Comparison of ENCODE assay signal across 8 cellular contexts in genomic region chr15:70140543-70141375, GRCh38. TPM values are rescaled to one million over a fixed set of nuclear protein-coding genes. Genes with fewer than 3 reads are reported as not detected.
DNase-seq lines count a peak whose midpoint lies in the region; ATAC-seq lines count a peak whose summit lies in the region.

No MANE protein-coding gene starts in this region.

- H3K9me3 Mint-ChIP-seq in activated T-helper 17 cell treated with anti-CD3 and anti-CD28 coated beads, Interleukin-2, amount 50 U/mL, for 72 hours: no peaks in the 10 kb centered on the region
- no peaks in the 10 kb centered on the region for H3K9me3 Mint-ChIP-seq in stimulated activated naive CD8-positive, alpha-beta T cell treated with anti-CD3 and anti-CD28 coated beads, Interleukin-15, Interleukin-2, amounts not matched to agents 100 ng/mL and 50 ng/mL, for 24 hours

- DNase-seq in EH (ENCODE audit: low read depth) (peak; percentile 25), LoVo (ENCODE audit: low spot score) (peak; percentile 19)

- H3K4me3 Mint-ChIP-seq in activated T-helper 17 cell treated with anti-CD3 and anti-CD28 coated beads, Interleukin-2, amount 50 U/mL, for 72 hours: peak overlapping the region; percentile 74
- H3K4me3 Mint-ChIP-seq in stimulated activated naive CD8-positive, alpha-beta T cell treated with anti-CD3 and anti-CD28 coated beads, Interleukin-15, Interleukin-2, amounts not matched to agents 100 ng/mL and 50 ng/mL, for 24 hours: peak overlapping the region; percentile 50

- H3K27me3 ChIP-seq in iPS-20b (ENCODE audit: insufficient read depth, low read length): peaks cover 30% of the 10 kb centered on the region; the same call in 1 of the 2 replicates

- peak overlapping the region; percentile 59 for H3K27ac ChIP-seq in iPS-20b (ENCODE audit: low read length)

- no peaks in the 10 kb centered on the region for H3K36me3 ChIP-seq in iPS-20b (ENCODE audit: insufficient read depth, low read depth, low read length)

- H3K4me1 ChIP-seq in iPS-20b (ENCODE audit: insufficient read depth, low read length): peaks cover 10% of the 10 kb centered on the region

- peak overlapping the region; percentile 42 for H3K4me3 ChIP-seq in iPS-20b (ENCODE audit: low read length)

- peaks cover 12% of the 10 kb centered on the region for H3K27me3 Mint-ChIP-seq in activated T-helper 17 cell treated with anti-CD3 and anti-CD28 coated beads, Interleukin-2, amount 50 U/mL, for 72 hours
- peaks cover 43% of the 10 kb centered on the region for H3K27me3 Mint-ChIP-seq in stimulated activated naive CD8-positive, alpha-beta T cell treated with anti-CD3 and anti-CD28 coated beads, Interleukin-15, Interleukin-2, amounts not matched to agents 100 ng/mL and 50 ng/mL, for 24 hours

- no peaks in the 10 kb centered on the region for H3K9me3 ChIP-seq in iPS-20b (ENCODE audit: insufficient read depth, low read depth, low read length)

- peaks cover 18% of the 10 kb centered on the region for H3K4me1 Mint-ChIP-seq in activated T-helper 17 cell treated with anti-CD3 and anti-CD28 coated beads, Interleukin-2, amount 50 U/mL, for 72 hours
- peaks cover 36% of the 10 kb centered on the region for H3K4me1 Mint-ChIP-seq in stimulated activated naive CD8-positive, alpha-beta T cell treated with anti-CD3 and anti-CD28 coated beads, Interleukin-15, Interleukin-2, amounts not matched to agents 100 ng/mL and 50 ng/mL, for 24 hours (ENCODE audit: low read depth)

- H3K27ac Mint-ChIP-seq in activated T-helper 17 cell treated with anti-CD3 and anti-CD28 coated beads, Interleukin-2, amount 50 U/mL, for 72 hours: peak overlapping the region; percentile 83
- peak overlapping the region; percentile 81 for H3K27ac Mint-ChIP-seq in stimulated activated naive CD8-positive, alpha-beta T cell treated with anti-CD3 and anti-CD28 coated beads, Interleukin-15, Interleukin-2, amounts not matched to agents 100 ng/mL and 50 ng/mL, for 24 hours

- H3K9ac ChIP-seq in iPS-20b (ENCODE audit: low read depth, low read length): peak overlapping the region; percentile 47; the same call in 1 of the 2 replicates

- ATAC-seq in activated T-helper 17 cell treated with anti-CD3 and anti-CD28 coated beads, Interleukin-2, amount 50 U/mL, for 72 hours (replicated peaks): peak; percentile 40
- ATAC-seq in GM18519 (IDR thresholded peaks at IDR 0.05; ENCODE audit: low FRiP score, unreplicated experiment) (no peak), GM19452 (IDR thresholded peaks at IDR 0.05; ENCODE audit: unreplicated experiment) (no peak), HG02588 (IDR thresholded peaks at IDR 0.05; ENCODE audit: unreplicated experiment) (no peak)

- no peaks in the 10 kb centered on the region for H3K36me3 Mint-ChIP-seq in activated T-helper 17 cell treated with anti-CD3 and anti-CD28 coated beads, Interleukin-2, amount 50 U/mL, for 72 hours (ENCODE audit: low read depth)
- no peaks in the 10 kb centered on the region for H3K36me3 Mint-ChIP-seq in stimulated activated naive CD8-positive, alpha-beta T cell treated with anti-CD3 and anti-CD28 coated beads, Interleukin-15, Interleukin-2, amounts not matched to agents 100 ng/mL and 50 ng/mL, for 24 hours (ENCODE audit: low read depth)

RNA-seq across cellular contexts. Expression of gene TLE3, which starts 43.0 kb away (rescaled TPM):
- total RNA-seq in activated T-helper 17 cell treated with anti-CD3 and anti-CD28 coated beads, Interleukin-2, amount 50 U/mL, for 72 hours: 100 to 1,000 TPM in 1 of 2 donors, 10 to 100 TPM in 1; 94.9 to 131 TPM
